23 cellular contexts compared by ENCODE assay signal in the genomic region with DNA sequence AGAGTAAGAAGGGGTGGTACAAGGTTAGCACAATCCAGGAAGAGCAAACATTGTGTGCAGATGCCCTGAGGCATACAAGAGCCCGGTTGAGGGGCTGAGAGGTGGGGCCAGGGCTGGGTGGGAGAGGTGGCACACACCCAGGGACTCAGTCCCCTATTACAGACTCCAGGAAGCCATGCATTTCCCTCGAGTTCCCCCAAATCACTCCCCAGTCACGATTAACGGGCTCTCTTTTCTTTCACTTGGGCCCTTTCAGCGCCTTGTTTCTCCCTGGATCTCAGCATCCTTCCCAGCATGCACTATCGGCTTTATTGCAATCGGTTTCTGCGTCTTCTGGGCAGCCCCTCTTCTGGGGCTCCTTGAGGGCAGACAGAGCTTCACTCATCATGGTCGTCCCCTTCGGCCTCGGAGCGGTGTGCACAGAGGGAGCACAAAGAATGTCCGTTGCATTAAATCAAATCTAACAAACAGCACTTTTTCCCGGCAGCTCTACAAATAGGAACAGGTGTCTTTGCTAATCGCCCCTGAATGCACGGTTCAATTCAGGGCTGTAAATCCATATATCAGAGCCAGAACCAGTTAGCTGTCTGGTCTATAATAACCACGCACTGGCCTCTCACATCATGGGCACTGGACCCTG.
"Had no signal": no experiment of that assay in that cellular context is flagged by ENCODE, and none has a peak within 500 bp of the region (broad histone marks: within the 10 kb centered on the region; RNA-seq: fewer than 3 reads in every experiment).

No MANE protein-coding gene starts in this region.

- H3K9me3 ChIP-seq: adrenal gland, body of pancreas, esophagus squamous epithelium, lower lobe of right lung, right lobe of liver, testis, transverse colon had no signal

- H3K27me3 ChIP-seq: adrenal gland, body of pancreas, esophagus squamous epithelium, right lobe of liver, testis, transverse colon had no signal

- H3K4me3 Mint-ChIP-seq: activated CD8-positive, alpha-beta T cell treated with anti-CD3 and anti-CD28 coated beads, Interleukin-2, amount 10 ng/mL, durations not matched to agents 7 days and 5 days; activated naive CD4-positive, alpha-beta T cell treated with anti-CD3 and anti-CD28 coated beads for 36 hours; activated naive CD8-positive, alpha-beta T cell treated with anti-CD3 and anti-CD28 coated beads for 36 hours; activated T-helper 1 cell treated with anti-CD3 and anti-CD28 coated beads, Interleukin-12 subunit alpha, Interleukin-12 subunit beta, Interleukin-2, Interleukin-4 antibody, amounts not matched to agents 30 ng/mL and 10 ng/mL and 1 ng/mL, durations not matched to agents 14 hours and 24 hours and 36 hours; naive thymus-derived CD8-positive, alpha-beta T cell had no signal

- H3K36me3 Mint-ChIP-seq: activated naive CD8-positive, alpha-beta T cell treated with anti-CD3 and anti-CD28 coated beads for 36 hours; naive thymus-derived CD8-positive, alpha-beta T cell had no signal

- H3K9me3 Mint-ChIP-seq: activated naive CD4-positive, alpha-beta T cell treated with anti-CD3 and anti-CD28 coated beads for 36 hours; activated naive CD8-positive, alpha-beta T cell treated with anti-CD3 and anti-CD28 coated beads for 36 hours; activated T-helper 1 cell treated with anti-CD3 and anti-CD28 coated beads, Interleukin-12 subunit alpha, Interleukin-12 subunit beta, Interleukin-2, Interleukin-4 antibody, amounts not matched to agents 30 ng/mL and 10 ng/mL and 1 ng/mL, durations not matched to agents 14 hours and 24 hours and 36 hours had no signal

- ATAC-seq: activated CD8-positive, alpha-beta T cell treated with anti-CD3 and anti-CD28 coated beads, Interleukin-2, amount 10 ng/mL, durations not matched to agents 7 days and 5 days; body of pancreas; left lobe of liver; lower lobe of right lung; naive thymus-derived CD8-positive, alpha-beta T cell; right lobe of liver had no signal

- H3K27ac Mint-ChIP-seq: activated CD8-positive, alpha-beta T cell treated with anti-CD3 and anti-CD28 coated beads, Interleukin-2, amount 10 ng/mL, durations not matched to agents 7 days and 5 days; activated naive CD4-positive, alpha-beta T cell treated with anti-CD3 and anti-CD28 coated beads for 36 hours; activated naive CD8-positive, alpha-beta T cell treated with anti-CD3 and anti-CD28 coated beads for 36 hours; activated T-helper 1 cell treated with anti-CD3 and anti-CD28 coated beads, Interleukin-12 subunit alpha, Interleukin-12 subunit beta, Interleukin-2, Interleukin-4 antibody, amounts not matched to agents 30 ng/mL and 10 ng/mL and 1 ng/mL, durations not matched to agents 14 hours and 24 hours and 36 hours; naive thymus-derived CD8-positive, alpha-beta T cell had no signal

- H3K4me3 ChIP-seq: adrenal gland, body of pancreas, esophagus squamous epithelium, lower lobe of right lung, right lobe of liver, testis, transverse colon had no signal

- H3K4me1 ChIP-seq: adrenal gland, body of pancreas, esophagus squamous epithelium, lower lobe of right lung, right lobe of liver, testis, transverse colon had no signal

- H3K36me3 ChIP-seq: adrenal gland, esophagus squamous epithelium, lower lobe of right lung, right lobe of liver, transverse colon had no signal

- H3K27me3 Mint-ChIP-seq: activated naive CD8-positive, alpha-beta T cell treated with anti-CD3 and anti-CD28 coated beads for 36 hours had no signal

- DNase-seq: activated CD4-positive, alpha-beta T cell treated with anti-CD3 and anti-CD28 coated beads for 1 hour; activated CD8-positive, alpha-beta T cell treated with anti-CD3 and anti-CD28 coated beads, Interleukin-2, amount 10 ng/mL, durations not matched to agents 7 days and 5 days; activated effector memory CD4-positive, alpha-beta T cell treated with anti-CD3 and anti-CD28 coated beads, Interleukin-2, amount 50 U/mL, for 16 hours; activated naive CD4-positive, alpha-beta T cell treated with anti-CD3 and anti-CD28 coated beads for 36 hours; activated naive CD8-positive, alpha-beta T cell treated with anti-CD3 and anti-CD28 coated beads for 36 hours; adrenal gland; aorta; body of pancreas; dermis blood vessel endothelial cell; effector CD4-positive, alpha-beta T cell; esophagus squamous epithelium; foreskin melanocyte; kidney glomerular epithelial cell; lower lobe of right lung; mesenchymal stem cell; naive thymus-derived CD8-positive, alpha-beta T cell; right lobe of liver; stimulated activated CD4-positive, alpha-beta T cell treated with anti-CD3 and anti-CD28 coated beads, Interleukin-2, amount 100 ng/mL, for 48 hours; stimulated activated naive CD4-positive, alpha-beta T cell treated with Interleukin-2 at 50 U/mL for 16 hours; testis; transverse colon had no signal

- H3K4me1 Mint-ChIP-seq: activated naive CD8-positive, alpha-beta T cell treated with anti-CD3 and anti-CD28 coated beads for 36 hours had no signal

- H3K27ac ChIP-seq: adrenal gland, body of pancreas, esophagus squamous epithelium, lower lobe of right lung, right lobe of liver, testis, transverse colon had no signal
